Comparison of ENCODE assay signal across 8 cellular contexts in genomic region chr1:198734323-198735008, GRCh38.
DNase-seq lines count a peak whose midpoint lies in the region; ATAC-seq and TF ChIP-seq lines count a peak whose summit lies in the region.

No MANE protein-coding gene starts in this region.

- H4K20me1 ChIP-seq in MM.1S (ENCODE audit: insufficient read depth, low read length) (no peaks in the 10 kb centered on the region), mammary epithelial cell (ENCODE audit: insufficient read depth, low read length) (no peaks in the 10 kb centered on the region)

- peaks cover 68% of the 10 kb centered on the region for H3K4me1 Mint-ChIP-seq in activated naive CD4-positive, alpha-beta T cell treated with anti-CD3 and anti-CD28 coated beads, Interleukin-2, amount 10 ng/mL, durations not matched to agents 7 days and 5 days
- H3K4me1 Mint-ChIP-seq in stimulated activated naive CD8-positive, alpha-beta T cell treated with anti-CD3 and anti-CD28 coated beads, Interleukin-15, Interleukin-2, amounts not matched to agents 100 ng/mL and 50 ng/mL, for 24 hours (ENCODE audit: low read depth): peaks cover 66% of the 10 kb centered on the region

- H3K4me1 ChIP-seq in MM.1S (ENCODE audit: low read length) (peaks cover 3% of the 10 kb centered on the region), mammary epithelial cell (ENCODE audit: insufficient read depth, low read length) (no peaks in the 10 kb centered on the region)

- BruUV-seq in mammary epithelial cell (replicated peaks; lab: Mats Ljungman, UMichigan): no TSS peak

- no peaks in the 10 kb centered on the region for H3K9me3 ChIP-seq in MM.1S (replicated peaks; ENCODE audit: insufficient read depth, low read length)
- no peaks in the 10 kb centered on the region for H3K9me3 ChIP-seq in mammary epithelial cell (replicated peaks; ENCODE audit: insufficient read depth, low read length)

- in situ Hi-C loops in mammary epithelial cell (cut with MboI; ENCODE audit: low sequenced_read_pairs in 2 of 2): no loop called here

- TF ChIP-seq CTCF in MM.1S (IDR thresholded peaks at IDR 0.05; ENCODE audit: low read length): no peak
- TF ChIP-seq CTCF in mammary epithelial cell (conservative IDR thresholded peaks at IDR 0.05 in 1 of 2, IDR thresholded peaks at IDR 0.05 in 1 of 2; ENCODE audit: extremely low read depth in 1 of 2, insufficient read depth in 1 of 2, low read depth in 1 of 2, low read length in 2 of 2): no peak

- H3K27me3 ChIP-seq in MM.1S (replicated peaks; ENCODE audit: insufficient read depth, low read length) (no peaks in the 10 kb centered on the region), mammary epithelial cell (ENCODE audit: insufficient read depth, low read length) (peaks cover 3% of the 10 kb centered on the region)

- CTCF ChIA-PET in activated naive CD4-positive, alpha-beta T cell treated with anti-CD3 and anti-CD28 coated beads, Interleukin-2, amount 10 ng/mL, durations not matched to agents 7 days and 5 days (lab: Charles Lee): interaction anchor here (1.4 kb wide), 1 partner anchor 16 kb away, joined by 3 read pairs; no protein-coding TSS in a partner anchor
- CTCF ChIA-PET in mammary epithelial cell (lab: Charles Lee; ENCODE audit: low non-redundant PET): no interaction called here

- peak overlapping the region; percentile 72 for H3K27ac Mint-ChIP-seq in activated naive CD4-positive, alpha-beta T cell treated with anti-CD3 and anti-CD28 coated beads, Interleukin-2, amount 10 ng/mL, durations not matched to agents 7 days and 5 days
- H3K27ac Mint-ChIP-seq in stimulated activated naive CD8-positive, alpha-beta T cell treated with anti-CD3 and anti-CD28 coated beads, Interleukin-15, Interleukin-2, amounts not matched to agents 100 ng/mL and 50 ng/mL, for 24 hours: peak overlapping the region; percentile 94

- H3K4me3 ChIP-seq in MM.1S (ENCODE audit: low read length) (peak overlapping the region; percentile 24), mammary epithelial cell (replicated peaks in 1 of 3; ENCODE audit: insufficient read depth in 1 of 3, low read depth in 2 of 3, low read length in 3 of 3) (no peak overlapping the region)

- H3K36me3 ChIP-seq in MM.1S (replicated peaks; ENCODE audit: insufficient read depth, low read length) (no peaks in the 10 kb centered on the region), mammary epithelial cell (ENCODE audit: insufficient read depth, low read length) (no peaks in the 10 kb centered on the region)

- H3K4me2 ChIP-seq in MM.1S (ENCODE audit: low read depth, low read length): peak overlapping the region; percentile 59
- H3K4me2 ChIP-seq in mammary epithelial cell (ENCODE audit: insufficient read depth, low read depth, low read length): no peak overlapping the region

- H3K79me2 ChIP-seq in MM.1S (ENCODE audit: low read length) (no peaks in the 10 kb centered on the region), mammary epithelial cell (ENCODE audit: insufficient read depth, low read length) (no peaks in the 10 kb centered on the region)

- DNase-seq in activated naive CD4-positive, alpha-beta T cell treated with anti-CD3 and anti-CD28 coated beads, Interleukin-2, amount 10 ng/mL, durations not matched to agents 7 days and 5 days: no peak
- no peak for DNase-seq in activated naive CD4-positive, alpha-beta T cell treated with anti-CD3 and anti-CD28 coated beads, Interleukin-2, amount 50 U/mL, for 16 hours
- DNase-seq in MM.1S (peak; percentile 58), posterior vena cava (ENCODE audit: low spot score) (no peak), NCI-H1105 (lab: John Stamatoyannopoulos, UW) (no peak), mammary epithelial cell (no peak)

- peaks cover 74% of the 10 kb centered on the region for H3K36me3 Mint-ChIP-seq in activated naive CD4-positive, alpha-beta T cell treated with anti-CD3 and anti-CD28 coated beads, Interleukin-2, amount 10 ng/mL, durations not matched to agents 7 days and 5 days
- H3K36me3 Mint-ChIP-seq in stimulated activated naive CD8-positive, alpha-beta T cell treated with anti-CD3 and anti-CD28 coated beads, Interleukin-15, Interleukin-2, amounts not matched to agents 100 ng/mL and 50 ng/mL, for 24 hours (ENCODE audit: low read depth): peaks cover 86% of the 10 kb centered on the region

- H2AFZ ChIP-seq in MM.1S (ENCODE audit: low read length) (peak overlapping the region; percentile 36), mammary epithelial cell (ENCODE audit: low read depth, low read length) (no peak overlapping the region)

- H3K9me2 ChIP-seq in MM.1S (replicated peaks; ENCODE audit: insufficient read depth, low read length): no peaks in the 10 kb centered on the region

- dilution Hi-C loops in mammary epithelial cell (cut with HindIII; ENCODE audit: low sequenced_read_pairs): no loop called here

- H3F3A ChIP-seq in MM.1S (ENCODE audit: insufficient read depth, low read length): peaks cover 9% of the 10 kb centered on the region

- intact Hi-C loops in posterior vena cava (cut with DNase I): no loop called here
- intact Hi-C loops in mammary epithelial cell (cut with micrococcal nuclease): no loop called here

- peaks cover 14% of the 10 kb centered on the region for H3K9me3 Mint-ChIP-seq in activated naive CD4-positive, alpha-beta T cell treated with anti-CD3 and anti-CD28 coated beads, Interleukin-2, amount 10 ng/mL, durations not matched to agents 7 days and 5 days
- H3K9me3 Mint-ChIP-seq in stimulated activated naive CD8-positive, alpha-beta T cell treated with anti-CD3 and anti-CD28 coated beads, Interleukin-15, Interleukin-2, amounts not matched to agents 100 ng/mL and 50 ng/mL, for 24 hours: peaks cover 18% of the 10 kb centered on the region

- H3K4me3 Mint-ChIP-seq in activated naive CD4-positive, alpha-beta T cell treated with anti-CD3 and anti-CD28 coated beads, Interleukin-2, amount 10 ng/mL, durations not matched to agents 7 days and 5 days: no peak overlapping the region
- peak overlapping the region; percentile 55 for H3K4me3 Mint-ChIP-seq in stimulated activated naive CD8-positive, alpha-beta T cell treated with anti-CD3 and anti-CD28 coated beads, Interleukin-15, Interleukin-2, amounts not matched to agents 100 ng/mL and 50 ng/mL, for 24 hours

- H3K27me3 Mint-ChIP-seq in activated naive CD4-positive, alpha-beta T cell treated with anti-CD3 and anti-CD28 coated beads, Interleukin-2, amount 10 ng/mL, durations not matched to agents 7 days and 5 days: no peaks in the 10 kb centered on the region
- H3K27me3 Mint-ChIP-seq in stimulated activated naive CD8-positive, alpha-beta T cell treated with anti-CD3 and anti-CD28 coated beads, Interleukin-15, Interleukin-2, amounts not matched to agents 100 ng/mL and 50 ng/mL, for 24 hours: no peaks in the 10 kb centered on the region

- H3K9ac ChIP-seq in MM.1S (ENCODE audit: low read length) (no peak overlapping the region), mammary epithelial cell (ENCODE audit: insufficient read depth, low read length) (no peak overlapping the region)

- peak; percentile 92 for ATAC-seq in HG02759 (IDR thresholded peaks at IDR 0.05; ENCODE audit: unreplicated experiment)

- 48% methylated on average over 2 of the region's 2 CpGs for WGBS in mammary epithelial cell (ENCODE audit: low coverage, missing lambda C conversion rate)

- H3K27ac ChIP-seq in MM.1S (ENCODE audit: low read length): peak overlapping the region; percentile 38; the same call in 1 of the 2 replicates
- no peak overlapping the region for H3K27ac ChIP-seq in mammary epithelial cell (ENCODE audit: insufficient read depth, low read depth, low read length)
